10 cellular contexts compared by ENCODE assay signal in genomic region chr6:20952605-20953004, GRCh38.
DNase-seq lines count a peak whose midpoint lies in the region; ATAC-seq and TF ChIP-seq lines count a peak whose summit lies in the region.
"Had no signal": no experiment of that assay in that cellular context is flagged by ENCODE, and none has a peak within 500 bp of the region (broad histone marks: within the 10 kb centered on the region; RNA-seq: fewer than 3 reads in every experiment).

No MANE protein-coding gene starts in this region.

- no peaks in the 10 kb centered on the region for H3K9me3 Mint-ChIP-seq in natural killer cell treated with Interleukin-12 subunit alpha and Interleukin-12 subunit beta and Interleukin-15 and Interleukin-18, amount 100 ng/mL, for 72 hours
- H3K9me3 Mint-ChIP-seq: T-cell had no signal

- no peak overlapping the region for H3K9ac ChIP-seq in smooth muscle cell (ENCODE audit: low read depth)
- H3K9ac ChIP-seq: BLaER1 treated with 17β-estradiol and CSF1 and Interleukin-3, amounts not matched to agents 10 nM and 100 nM had no signal

- H3K79me2 ChIP-seq in smooth muscle cell (ENCODE audit: low read depth), result no peaks in the 10 kb centered on the region

- no peaks in the 10 kb centered on the region for H3K9me3 ChIP-seq in smooth muscle cell (replicated peaks; ENCODE audit: low read depth)
- H3K9me3 ChIP-seq: BLaER1 treated with 17β-estradiol and CSF1 and Interleukin-3, amounts not matched to agents 10 nM and 100 nM had no signal

- no peaks in the 10 kb centered on the region for H3K27me3 ChIP-seq in smooth muscle cell (ENCODE audit: low read depth)
- H3K27me3 ChIP-seq: BLaER1 treated with 17β-estradiol and CSF1 and Interleukin-3, amounts not matched to agents 10 nM and 100 nM had no signal

- H3K27me3 Mint-ChIP-seq in natural killer cell treated with Interleukin-12 subunit alpha and Interleukin-12 subunit beta and Interleukin-15 and Interleukin-18, amount 100 ng/mL, for 72 hours, result no peaks in the 10 kb centered on the region
- H3K27me3 Mint-ChIP-seq: T-cell had no signal

- no peak overlapping the region for H3K4me3 ChIP-seq in epithelial cell of proximal tubule (ENCODE audit: low read depth, low read length)
- no peak overlapping the region for H3K4me3 ChIP-seq in smooth muscle cell
- H3K4me3 ChIP-seq: BLaER1 treated with 17β-estradiol and CSF1 and Interleukin-3, amounts not matched to agents 10 nM and 100 nM had no signal

- peaks cover 9% of the 10 kb centered on the region for H3K36me3 Mint-ChIP-seq in natural killer cell treated with Interleukin-12 subunit alpha and Interleukin-12 subunit beta and Interleukin-15 and Interleukin-18, amount 100 ng/mL, for 72 hours

- ATAC-seq in natural killer cell treated with Interleukin-12 subunit alpha and Interleukin-12 subunit beta and Interleukin-15 and Interleukin-18, amount 100 ng/mL, for 72 hours, result no peak
- no peak for ATAC-seq in HG02678 (IDR thresholded peaks at IDR 0.05; ENCODE audit: unreplicated experiment)
- ATAC-seq: T-cell had no signal

- no peaks in the 10 kb centered on the region for H3K36me3 ChIP-seq in smooth muscle cell (ENCODE audit: low read depth)

- H3K4me1 ChIP-seq in smooth muscle cell (ENCODE audit: low read depth), result peaks cover 5% of the 10 kb centered on the region
- H3K4me1 ChIP-seq: BLaER1 treated with 17β-estradiol and CSF1 and Interleukin-3, amounts not matched to agents 10 nM and 100 nM had no signal

- peaks cover 0 to 4% of the 10 kb centered on the region in 2 donors for H3K4me1 Mint-ChIP-seq in natural killer cell treated with Interleukin-12 subunit alpha and Interleukin-12 subunit beta and Interleukin-15 and Interleukin-18, amount 100 ng/mL, for 72 hours (ENCODE audit: low read depth in 2 of 2)
- H3K4me1 Mint-ChIP-seq: T-cell had no signal

- H3K27ac ChIP-seq in smooth muscle cell (ENCODE audit: low read depth), result peak overlapping the region; percentile 8
- H3K27ac ChIP-seq: BLaER1 treated with 17β-estradiol and CSF1 and Interleukin-3, amounts not matched to agents 10 nM and 100 nM had no signal

- H4K20me1 ChIP-seq in smooth muscle cell (ENCODE audit: low read depth), result no peaks in the 10 kb centered on the region
- H4K20me1 ChIP-seq: BLaER1 treated with 17β-estradiol and CSF1 and Interleukin-3, amounts not matched to agents 10 nM and 100 nM had no signal

- no peak overlapping the region for H3K27ac Mint-ChIP-seq in natural killer cell treated with Interleukin-12 subunit alpha and Interleukin-12 subunit beta and Interleukin-15 and Interleukin-18, amount 100 ng/mL, for 72 hours
- H3K27ac Mint-ChIP-seq: T-cell had no signal

- no peak overlapping the region for H3K4me3 Mint-ChIP-seq in natural killer cell treated with Interleukin-12 subunit alpha and Interleukin-12 subunit beta and Interleukin-15 and Interleukin-18, amount 100 ng/mL, for 72 hours
- H3K4me3 Mint-ChIP-seq: T-cell had no signal

- no peaks in the 10 kb centered on the region for H3F3A ChIP-seq in smooth muscle cell (ENCODE audit: low read depth)

- TF ChIP-seq CTCF in epithelial cell of proximal tubule (conservative IDR thresholded peaks at IDR 0.05; ENCODE audit: low read depth, low read length), result no peak
- no peak for TF ChIP-seq CTCF in smooth muscle cell (IDR thresholded peaks at IDR 0.05; ENCODE audit: borderline replicate concordance, insufficient read depth, poor library complexity, severe bottlenecking)

- 54% methylated on average over 4 of the region's 4 CpGs for WGBS in smooth muscle cell (ENCODE audit: low lambda C conversion rate)

- DNase-seq in NCI-H446 treated with DMSO at 0.1 percent for 48 hours (lab: John Stamatoyannopoulos, UW) (peak; percentile 16), NCI-H446 (lab: John Stamatoyannopoulos, UW) (no peak), NCI-H69 (lab: John Stamatoyannopoulos, UW) (peak; percentile 96), epithelial cell of proximal tubule (ENCODE audit: low read depth) (peak; percentile 96), smooth muscle cell (lab: John Stamatoyannopoulos, UW; ENCODE audit: unreplicated experiment) (no peak), NCI-H524 treated with DMSO at 0.1 percent for 48 hours (lab: John Stamatoyannopoulos, UW) (no peak)
- no peak for DNase-seq in natural killer cell treated with Interleukin-12 subunit alpha and Interleukin-12 subunit beta and Interleukin-15 and Interleukin-18, amount 100 ng/mL, for 72 hours (ENCODE audit: low spot score)
- DNase-seq: T-cell had no signal

- no peak overlapping the region for H2AFZ ChIP-seq in smooth muscle cell (ENCODE audit: low read depth)

- no peak overlapping the region for H3K4me2 ChIP-seq in smooth muscle cell
- H3K4me2 ChIP-seq: BLaER1 treated with 17β-estradiol and CSF1 and Interleukin-3, amounts not matched to agents 10 nM and 100 nM had no signal

Comparison
In these comparisons a context has a peak if more than half of its experiments do, and no peak if none do; other contexts are left out.
1. DNase-seq: peak in NCI-H446 treated with DMSO at 0.1 percent for 48 hours (single experiment), NCI-H69 (single experiment) and epithelial cell of proximal tubule (single experiment); none in NCI-H446 (0 of 2), smooth muscle cell (single experiment), natural killer cell treated with Interleukin-12 subunit alpha and Interleukin-12 subunit beta and Interleukin-15 and Interleukin-18, amount 100 ng/mL, for 72 hours (single experiment) and NCI-H524 treated with DMSO at 0.1 percent for 48 hours (single experiment).